In genomic region chr2:235373171-235373570, GRCh38 we compare ENCODE assay signal across 18 cellular contexts.
A peak's percentile ranks its signal among the peaks of the same experiment; 100 is the strongest.
DNase-seq lines count a peak whose midpoint lies in the region; TF ChIP-seq lines count a peak whose summit lies in the region.
"Had no signal": no experiment of that assay in that cellular context is flagged by ENCODE, and none has a peak within 500 bp of the region (broad histone marks: within the 10 kb centered on the region; RNA-seq: fewer than 3 reads in every experiment).

No MANE protein-coding gene starts in this region.

- H3K36me3 ChIP-seq in SJCRH30: no peaks in the 10 kb centered on the region
- H3K36me3 ChIP-seq: BLaER1 had no signal

- peaks cover 13% of the 10 kb centered on the region for H3K4me1 Mint-ChIP-seq in Calu3 (ENCODE audit: low read depth, unreplicated experiment)

- H3K27me3 Mint-ChIP-seq in Calu3 (ENCODE audit: unreplicated experiment): peaks cover 66% of the 10 kb centered on the region

- no peak overlapping the region for H3K4me3 Mint-ChIP-seq in Calu3 (ENCODE audit: low read depth, unreplicated experiment)
- H3K4me3 Mint-ChIP-seq: CD4-positive, alpha-beta T cell had no signal

- H3K27ac ChIP-seq in SJCRH30: no peak overlapping the region
- H3K27ac ChIP-seq: BLaER1, PC-9, RWPE1 had no signal

- H3K9me3 Mint-ChIP-seq in Calu3 (ENCODE audit: low read depth, unreplicated experiment): peaks cover 3% of the 10 kb centered on the region
- H3K9me3 Mint-ChIP-seq: CD4-positive, alpha-beta T cell had no signal

- intact Hi-C loops in Calu3 (cut with micrococcal nuclease; ENCODE audit: unreplicated experiment): no loop called here

- DNase-seq in EH (ENCODE audit: low read depth) (peak; percentile 3), LHCN-M2 (ENCODE audit: low read depth) (peak; percentile 61), SJCRH30 (peak; percentile 23 to 28), kidney tubule cell (ENCODE audit: low spot score) (peak; percentile 64), iPS-NIHi7 (ENCODE audit: extremely low spot score) (no peak), COR-L47 (lab: John Stamatoyannopoulos, UW) (no peak), ureter (ENCODE audit: low spot score) (no peak), Calu3 (no peak)
- DNase-seq: Caco-2; CD4-positive, alpha-beta T cell; NCI-H1092 treated with DMSO at 0.1 percent for 48 hours; NCI-H146; NCI-H69; PC-9; SIG-M5 had no signal

- CTCF ChIA-PET in Calu3 (lab: Charles Lee): no interaction called here

- H3K27me3 ChIP-seq in SJCRH30: no peaks in the 10 kb centered on the region
- H3K27me3 ChIP-seq: BLaER1 had no signal

- H3K27ac Mint-ChIP-seq in Calu3 (ENCODE audit: unreplicated experiment): no peak overlapping the region
- H3K27ac Mint-ChIP-seq: CD4-positive, alpha-beta T cell had no signal

- H3K4me1 ChIP-seq in SJCRH30: no peaks in the 10 kb centered on the region
- H3K4me1 ChIP-seq: Caco-2 had no signal

- no peaks in the 10 kb centered on the region for H3K36me3 Mint-ChIP-seq in Calu3 (ENCODE audit: insufficient read depth, unreplicated experiment)

- no peak for TF ChIP-seq CTCF in Calu3 (IDR thresholded peaks at IDR 0.05; ENCODE audit: unreplicated experiment)

- no peak overlapping the region for H3K4me3 ChIP-seq in SJCRH30
- H3K4me3 ChIP-seq: BLaER1, K562, PC-9 had no signal

- H3K9me3 ChIP-seq in SJCRH30 (replicated peaks): no peaks in the 10 kb centered on the region
- H3K9me3 ChIP-seq: BLaER1, Caco-2 had no signal

- BruUV-seq in Calu3 (replicated peaks; lab: Mats Ljungman, UMichigan): no TSS peak

Comparison
In these comparisons a context has a peak if more than half of its experiments do, and no peak if none do; other contexts are left out.
1. DNase-seq: peak in EH (single experiment), LHCN-M2 (single experiment), SJCRH30 (2 of 2) and kidney tubule cell (single experiment); none in iPS-NIHi7 (single experiment), COR-L47 (single experiment), ureter (single experiment) and Calu3 (single experiment).